Comparison of ENCODE assay signal across 13 cellular contexts in genomic region chr12:92028039-92028709, GRCh38.
A peak's percentile ranks its signal among the peaks of the same experiment; 100 is the strongest.
DNase-seq lines count a peak whose midpoint lies in the region; ATAC-seq, FAIRE-seq and TF ChIP-seq lines count a peak whose summit lies in the region.
"Had no signal": no experiment of that assay in that cellular context is flagged by ENCODE, and none has a peak within 500 bp of the region (broad histone marks: within the 10 kb centered on the region; RNA-seq: fewer than 3 reads in every experiment).

No MANE protein-coding gene starts in this region.

- intact Hi-C loops in A673 (cut with micrococcal nuclease; ENCODE audit: unreplicated experiment), result no loop called here

- no peak overlapping the region for H3K27ac ChIP-seq in A673 (ENCODE audit: low read depth, low read length, poor library complexity, severe bottlenecking)
- no peak overlapping the region for H3K27ac ChIP-seq in astrocyte (ENCODE audit: low read depth, low read length)
- H3K27ac ChIP-seq: left lung had no signal

- no peak overlapping the region for H3K4me3 ChIP-seq in A673 (ENCODE audit: low read depth, low read length, poor library complexity, severe bottlenecking)
- H3K4me3 ChIP-seq in HFF-Myc (replicated peaks; ENCODE audit: low read depth, low read length), result no peak overlapping the region
- H3K4me3 ChIP-seq in astrocyte (ENCODE audit: insufficient read depth, low read depth, low read length), result no peak overlapping the region
- H3K4me3 ChIP-seq: left lung had no signal

- DNase-seq in A673 (ENCODE audit: low spot score) (peak; percentile 23), HFF-Myc (ENCODE audit: extremely low read depth, low read depth) (peak; percentile 35), astrocyte (ENCODE audit: low read depth) (peak; percentile 64), memory B cell (ENCODE audit: low spot score in 2 of 2) (no peak), RKO (ENCODE audit: low spot score) (no peak), AG08395 (ENCODE audit: low spot score) (no peak), ACHN (no peak)
- DNase-seq: activated CD4-positive, CD25-positive, alpha-beta regulatory T cell treated with anti-CD3 and anti-CD28 coated beads, Interleukin-2, amount 50 U/mL, for 72 hours; Caco-2; left lung; NCI-H2107 had no signal

- ATAC-seq in memory B cell (ENCODE audit: low read depth), result no peak
- no peak for ATAC-seq in GM18870 (IDR thresholded peaks at IDR 0.05; ENCODE audit: unreplicated experiment)
- ATAC-seq: left lung had no signal

- H3K4me3 Mint-ChIP-seq in astrocyte (ENCODE audit: unreplicated experiment), result no peak overlapping the region
- no peak overlapping the region for H3K4me3 Mint-ChIP-seq in memory B cell

- no TSS peak for BruUV-seq in A673 (replicated peaks; lab: Mats Ljungman, UMichigan)

- POLR2A ChIA-PET in A673 (lab: Charles Lee; ENCODE audit: low non-redundant PET), result no interaction called here

- H3K27me3 Mint-ChIP-seq in astrocyte (ENCODE audit: low read depth, unreplicated experiment), result no peaks in the 10 kb centered on the region
- no peaks in the 10 kb centered on the region for H3K27me3 Mint-ChIP-seq in memory B cell
- H3K27me3 Mint-ChIP-seq: progenitor cell of endocrine pancreas had no signal

- H4K20me1 ChIP-seq in astrocyte (ENCODE audit: insufficient read depth, low read length), result no peaks in the 10 kb centered on the region

- no peak overlapping the region for H2AFZ ChIP-seq in astrocyte (ENCODE audit: low read depth, low read length)

- H3K27me3 ChIP-seq in A673 (replicated peaks; ENCODE audit: insufficient read depth, low read depth, low read length, poor library complexity), result no peaks in the 10 kb centered on the region
- H3K27me3 ChIP-seq in astrocyte (ENCODE audit: insufficient read depth, low read length), result no peaks in the 10 kb centered on the region
- H3K27me3 ChIP-seq: left lung had no signal

- H3K79me2 ChIP-seq in astrocyte (ENCODE audit: insufficient read depth, low read length), result no peaks in the 10 kb centered on the region

- H3K27ac Mint-ChIP-seq in astrocyte (ENCODE audit: unreplicated experiment), result no peak overlapping the region
- H3K27ac Mint-ChIP-seq in memory B cell, result peak overlapping the region; percentile 9
- H3K27ac Mint-ChIP-seq: progenitor cell of endocrine pancreas had no signal

- in situ Hi-C loops in ACHN (cut with HindIII; ENCODE audit: low pct_ligation_motif_present, low pct_unique_long_range_greater_than_20kb, low sequenced_read_pairs), result no loop called here

- no peak overlapping the region for H3K9ac ChIP-seq in astrocyte (ENCODE audit: low read length)

- H3K9me3 ChIP-seq in A673 (ENCODE audit: low read depth, low read length, poor library complexity, severe bottlenecking), result no peaks in the 10 kb centered on the region
- no peaks in the 10 kb centered on the region for H3K9me3 ChIP-seq in astrocyte (ENCODE audit: insufficient read depth, low read depth, low read length)
- H3K9me3 ChIP-seq: Caco-2, left lung had no signal

- H3K4me2 ChIP-seq in astrocyte (ENCODE audit: low read length), result peak overlapping the region; percentile 18

- H3K4me1 ChIP-seq in A673 (ENCODE audit: insufficient read depth, low read length, poor library complexity, severe bottlenecking) (peaks cover 8% of the 10 kb centered on the region), astrocyte (ENCODE audit: insufficient read depth, low read length) (peaks cover 4% of the 10 kb centered on the region)

- H3K36me3 ChIP-seq in A673 (ENCODE audit: insufficient read depth, low read length, poor library complexity, severe bottlenecking), result no peaks in the 10 kb centered on the region
- no peaks in the 10 kb centered on the region for H3K36me3 ChIP-seq in astrocyte (ENCODE audit: insufficient read depth, low read length)
- H3K36me3 ChIP-seq: left lung had no signal

- no peaks in the 10 kb centered on the region for H3K36me3 Mint-ChIP-seq in astrocyte (ENCODE audit: low read depth, unreplicated experiment)
- H3K36me3 Mint-ChIP-seq in memory B cell, result no peaks in the 10 kb centered on the region

- H3K4me1 Mint-ChIP-seq in astrocyte (ENCODE audit: low read depth, unreplicated experiment) (peaks cover 4% of the 10 kb centered on the region), memory B cell (peaks cover 21% of the 10 kb centered on the region)

- CTCF ChIA-PET in A673 (lab: Charles Lee), result no interaction called here

- FAIRE-seq in astrocyte (lab: Jason Lieb, UNC), result no peak

- TF ChIP-seq CTCF in A673 (conservative IDR thresholded peaks at IDR 0.05; ENCODE audit: low read depth, low read length), result no peak
- TF ChIP-seq CTCF in HFF-Myc (IDR thresholded peaks at IDR 0.05; ENCODE audit: low read depth, low read length, missing control alignments), result no peak
- no peak for TF ChIP-seq CTCF in astrocyte (IDR thresholded peaks at IDR 0.05; ENCODE audit: insufficient read depth, low read depth, low read length)

- H3K9me3 Mint-ChIP-seq in astrocyte (ENCODE audit: unreplicated experiment), result peaks cover 5% of the 10 kb centered on the region
- no peaks in the 10 kb centered on the region for H3K9me3 Mint-ChIP-seq in memory B cell

Comparison
In these comparisons a context has a peak if more than half of its experiments do, and no peak if none do; other contexts are left out.
1. DNase-seq: peak in A673 (single experiment), HFF-Myc (single experiment) and astrocyte (single experiment); none in memory B cell (0 of 2), RKO (single experiment), AG08395 (single experiment) and ACHN (single experiment).